ENCODE assay signal across 1 cellular context in the genomic region with DNA sequence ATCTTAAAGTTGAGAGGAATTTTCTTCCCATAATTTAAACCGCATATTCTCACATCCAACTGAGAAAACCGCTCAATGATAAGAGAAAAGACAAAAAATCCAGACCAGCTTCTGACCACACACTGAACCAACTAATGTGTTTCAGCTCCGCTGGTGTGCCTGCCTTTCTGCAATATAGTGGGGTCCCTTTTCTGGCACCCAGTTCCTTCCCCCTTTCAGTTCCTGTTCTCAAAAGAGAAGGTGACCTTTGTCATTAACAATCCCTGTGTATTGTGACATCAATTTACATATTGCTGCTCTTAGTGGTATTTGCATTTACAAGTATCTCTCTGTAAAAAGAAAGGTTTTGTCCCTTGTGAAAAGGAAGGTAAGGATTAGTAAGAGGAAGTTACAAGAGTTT.
TF ChIP-seq lines count a peak whose summit lies in the region.

No MANE protein-coding gene starts in this region.

TF ChIP-seq in SK-N-SH, 30 proteins besides CTCF, POLR2A, EP300 and RAD21 (continued from another document):
- TF ChIP-seq, protein P1, sequence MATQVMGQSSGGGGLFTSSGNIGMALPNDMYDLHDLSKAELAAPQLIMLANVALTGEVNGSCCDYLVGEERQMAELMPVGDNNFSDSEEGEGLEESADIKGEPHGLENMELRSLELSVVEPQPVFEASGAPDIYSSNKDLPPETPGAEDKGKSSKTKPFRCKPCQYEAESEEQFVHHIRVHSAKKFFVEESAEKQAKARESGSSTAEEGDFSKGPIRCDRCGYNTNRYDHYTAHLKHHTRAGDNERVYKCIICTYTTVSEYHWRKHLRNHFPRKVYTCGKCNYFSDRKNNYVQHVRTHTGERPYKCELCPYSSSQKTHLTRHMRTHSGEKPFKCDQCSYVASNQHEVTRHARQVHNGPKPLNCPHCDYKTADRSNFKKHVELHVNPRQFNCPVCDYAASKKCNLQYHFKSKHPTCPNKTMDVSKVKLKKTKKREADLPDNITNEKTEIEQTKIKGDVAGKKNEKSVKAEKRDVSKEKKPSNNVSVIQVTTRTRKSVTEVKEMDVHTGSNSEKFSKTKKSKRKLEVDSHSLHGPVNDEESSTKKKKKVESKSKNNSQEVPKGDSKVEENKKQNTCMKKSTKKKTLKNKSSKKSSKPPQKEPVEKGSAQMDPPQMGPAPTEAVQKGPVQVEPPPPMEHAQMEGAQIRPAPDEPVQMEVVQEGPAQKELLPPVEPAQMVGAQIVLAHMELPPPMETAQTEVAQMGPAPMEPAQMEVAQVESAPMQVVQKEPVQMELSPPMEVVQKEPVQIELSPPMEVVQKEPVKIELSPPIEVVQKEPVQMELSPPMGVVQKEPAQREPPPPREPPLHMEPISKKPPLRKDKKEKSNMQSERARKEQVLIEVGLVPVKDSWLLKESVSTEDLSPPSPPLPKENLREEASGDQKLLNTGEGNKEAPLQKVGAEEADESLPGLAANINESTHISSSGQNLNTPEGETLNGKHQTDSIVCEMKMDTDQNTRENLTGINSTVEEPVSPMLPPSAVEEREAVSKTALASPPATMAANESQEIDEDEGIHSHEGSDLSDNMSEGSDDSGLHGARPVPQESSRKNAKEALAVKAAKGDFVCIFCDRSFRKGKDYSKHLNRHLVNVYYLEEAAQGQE (IDR thresholded peaks at IDR 0.05; ENCODE audit: low read depth, low read length), result no peak
- TF ChIP-seq, protein P2, sequence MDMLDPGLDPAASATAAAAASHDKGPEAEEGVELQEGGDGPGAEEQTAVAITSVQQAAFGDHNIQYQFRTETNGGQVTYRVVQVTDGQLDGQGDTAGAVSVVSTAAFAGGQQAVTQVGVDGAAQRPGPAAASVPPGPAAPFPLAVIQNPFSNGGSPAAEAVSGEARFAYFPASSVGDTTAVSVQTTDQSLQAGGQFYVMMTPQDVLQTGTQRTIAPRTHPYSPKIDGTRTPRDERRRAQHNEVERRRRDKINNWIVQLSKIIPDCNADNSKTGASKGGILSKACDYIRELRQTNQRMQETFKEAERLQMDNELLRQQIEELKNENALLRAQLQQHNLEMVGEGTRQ (IDR thresholded peaks at IDR 0.05; ENCODE audit: borderline replicate concordance, low read depth, low read length), result no peak
- TF ChIP-seq GABPA (IDR thresholded peaks at IDR 0.05; ENCODE audit: low read depth), result no peak
